In the genomic region with DNA sequence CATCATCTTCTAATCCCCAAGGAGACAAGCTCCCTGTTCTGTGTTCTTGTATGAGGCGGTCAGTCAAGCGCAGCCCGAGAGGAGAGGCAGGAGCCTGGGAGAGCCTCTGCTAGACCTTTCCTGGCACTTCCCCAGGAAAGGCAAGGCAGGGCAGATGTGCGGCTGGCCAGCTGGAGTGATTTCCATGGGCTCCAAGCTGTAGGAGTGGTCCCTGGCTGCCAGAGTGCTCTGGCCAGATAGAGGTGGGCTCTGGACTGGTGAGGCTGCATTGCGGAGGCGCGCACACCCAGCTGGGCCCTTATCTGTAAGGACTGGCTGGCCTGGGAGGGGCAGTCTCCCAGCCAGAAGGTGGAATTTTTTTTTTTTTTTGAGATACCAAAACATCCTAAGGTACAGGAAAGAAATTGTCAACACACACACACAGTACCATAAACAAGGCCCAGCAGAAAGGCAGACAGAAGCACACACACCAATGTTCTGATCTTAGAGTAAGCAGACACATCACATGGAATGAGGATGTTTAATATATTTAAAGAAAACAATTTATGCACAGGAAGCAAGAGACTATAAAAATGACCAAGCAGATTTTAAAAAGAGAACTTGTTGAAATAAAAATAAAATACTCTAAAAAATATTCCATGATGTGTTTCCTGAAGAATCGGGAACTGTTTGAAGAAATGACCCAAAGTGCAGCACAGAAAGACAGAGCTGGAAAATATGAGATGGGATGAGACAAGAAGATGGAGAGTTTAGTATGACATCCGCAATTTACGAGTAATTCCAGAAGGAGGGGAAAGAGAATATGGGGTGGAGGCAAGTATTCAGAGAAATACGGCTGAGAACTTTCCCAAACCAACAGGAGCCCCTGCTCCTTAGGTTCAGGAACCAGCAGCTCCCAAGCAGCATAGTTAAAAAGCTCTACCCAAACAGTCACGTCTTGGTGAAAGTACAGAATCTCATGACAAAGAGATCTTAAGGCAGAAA, we compare ENCODE assay signal across 1 cellular context.
TF ChIP-seq lines count a peak whose summit lies in the region.

No MANE protein-coding gene starts in this region.

TF ChIP-seq in K562, 482 proteins besides CTCF, POLR2A, EP300 and RAD21 (continued from another document and continues in another):
- TF ChIP-seq, protein P1, sequence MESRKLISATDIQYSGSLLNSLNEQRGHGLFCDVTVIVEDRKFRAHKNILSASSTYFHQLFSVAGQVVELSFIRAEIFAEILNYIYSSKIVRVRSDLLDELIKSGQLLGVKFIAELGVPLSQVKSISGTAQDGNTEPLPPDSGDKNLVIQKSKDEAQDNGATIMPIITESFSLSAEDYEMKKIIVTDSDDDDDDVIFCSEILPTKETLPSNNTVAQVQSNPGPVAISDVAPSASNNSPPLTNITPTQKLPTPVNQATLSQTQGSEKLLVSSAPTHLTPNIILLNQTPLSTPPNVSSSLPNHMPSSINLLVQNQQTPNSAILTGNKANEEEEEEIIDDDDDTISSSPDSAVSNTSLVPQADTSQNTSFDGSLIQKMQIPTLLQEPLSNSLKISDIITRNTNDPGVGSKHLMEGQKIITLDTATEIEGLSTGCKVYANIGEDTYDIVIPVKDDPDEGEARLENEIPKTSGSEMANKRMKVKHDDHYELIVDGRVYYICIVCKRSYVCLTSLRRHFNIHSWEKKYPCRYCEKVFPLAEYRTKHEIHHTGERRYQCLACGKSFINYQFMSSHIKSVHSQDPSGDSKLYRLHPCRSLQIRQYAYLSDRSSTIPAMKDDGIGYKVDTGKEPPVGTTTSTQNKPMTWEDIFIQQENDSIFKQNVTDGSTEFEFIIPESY (CRISPR knock-in tag; IDR thresholded peaks at IDR 0.05), result no peak
- 0 out of 2 replicates have a peak, but pooled peaks have one; percentile 51 for TF ChIP-seq MEF2A (IDR thresholded peaks at IDR 0.05; ENCODE audit: control insufficient read depth, low read depth, low read length)
- no peak for TF ChIP-seq RHOXF2B (CRISPR knock-in tag; conservative IDR thresholded peaks at IDR 0.05)
- peak; percentile 37 for TF ChIP-seq NEUROD1 (IDR thresholded peaks at IDR 0.05; ENCODE audit: borderline replicate concordance, low read depth, low read length, partially characterized antibody)
- TF ChIP-seq ZNF140 (CRISPR knock-in tag; IDR thresholded peaks at IDR 0.05), result no peak
- peak; percentile 81 for TF ChIP-seq HMGN3 (IDR thresholded peaks at IDR 0.05; ENCODE audit: borderline replicate concordance, extremely low read depth, insufficient read length, low read depth, low read length)
- TF ChIP-seq, protein P2, sequence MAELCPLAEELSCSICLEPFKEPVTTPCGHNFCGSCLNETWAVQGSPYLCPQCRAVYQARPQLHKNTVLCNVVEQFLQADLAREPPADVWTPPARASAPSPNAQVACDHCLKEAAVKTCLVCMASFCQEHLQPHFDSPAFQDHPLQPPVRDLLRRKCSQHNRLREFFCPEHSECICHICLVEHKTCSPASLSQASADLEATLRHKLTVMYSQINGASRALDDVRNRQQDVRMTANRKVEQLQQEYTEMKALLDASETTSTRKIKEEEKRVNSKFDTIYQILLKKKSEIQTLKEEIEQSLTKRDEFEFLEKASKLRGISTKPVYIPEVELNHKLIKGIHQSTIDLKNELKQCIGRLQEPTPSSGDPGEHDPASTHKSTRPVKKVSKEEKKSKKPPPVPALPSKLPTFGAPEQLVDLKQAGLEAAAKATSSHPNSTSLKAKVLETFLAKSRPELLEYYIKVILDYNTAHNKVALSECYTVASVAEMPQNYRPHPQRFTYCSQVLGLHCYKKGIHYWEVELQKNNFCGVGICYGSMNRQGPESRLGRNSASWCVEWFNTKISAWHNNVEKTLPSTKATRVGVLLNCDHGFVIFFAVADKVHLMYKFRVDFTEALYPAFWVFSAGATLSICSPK (IDR thresholded peaks at IDR 0.05; ENCODE audit: borderline replicate concordance), result no peak
- TF ChIP-seq DMBX1 (CRISPR knock-in tag; IDR thresholded peaks at IDR 0.05; ENCODE audit: borderline replicate concordance), result peak; percentile 86; the same call in 1 of the 2 replicates
- TF ChIP-seq, protein P3, sequence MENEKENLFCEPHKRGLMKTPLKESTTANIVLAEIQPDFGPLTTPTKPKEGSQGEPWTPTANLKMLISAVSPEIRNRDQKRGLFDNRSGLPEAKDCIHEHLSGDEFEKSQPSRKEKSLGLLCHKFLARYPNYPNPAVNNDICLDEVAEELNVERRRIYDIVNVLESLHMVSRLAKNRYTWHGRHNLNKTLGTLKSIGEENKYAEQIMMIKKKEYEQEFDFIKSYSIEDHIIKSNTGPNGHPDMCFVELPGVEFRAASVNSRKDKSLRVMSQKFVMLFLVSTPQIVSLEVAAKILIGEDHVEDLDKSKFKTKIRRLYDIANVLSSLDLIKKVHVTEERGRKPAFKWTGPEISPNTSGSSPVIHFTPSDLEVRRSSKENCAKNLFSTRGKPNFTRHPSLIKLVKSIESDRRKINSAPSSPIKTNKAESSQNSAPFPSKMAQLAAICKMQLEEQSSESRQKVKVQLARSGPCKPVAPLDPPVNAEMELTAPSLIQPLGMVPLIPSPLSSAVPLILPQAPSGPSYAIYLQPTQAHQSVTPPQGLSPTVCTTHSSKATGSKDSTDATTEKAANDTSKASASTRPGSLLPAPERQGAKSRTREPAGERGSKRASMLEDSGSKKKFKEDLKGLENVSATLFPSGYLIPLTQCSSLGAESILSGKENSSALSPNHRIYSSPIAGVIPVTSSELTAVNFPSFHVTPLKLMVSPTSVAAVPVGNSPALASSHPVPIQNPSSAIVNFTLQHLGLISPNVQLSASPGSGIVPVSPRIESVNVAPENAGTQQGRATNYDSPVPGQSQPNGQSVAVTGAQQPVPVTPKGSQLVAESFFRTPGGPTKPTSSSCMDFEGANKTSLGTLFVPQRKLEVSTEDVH (IDR thresholded peaks at IDR 0.05; ENCODE audit: low read depth, partially characterized antibody), result no peak
- TF ChIP-seq ZNF217 (CRISPR knock-in tag; IDR thresholded peaks at IDR 0.05), result no peak
- peak; percentile 62; the same call in 1 of the 2 replicates for TF ChIP-seq MBD2 (IDR thresholded peaks at IDR 0.05; ENCODE audit: borderline replicate concordance, low read depth)
- TF ChIP-seq, protein P4, sequence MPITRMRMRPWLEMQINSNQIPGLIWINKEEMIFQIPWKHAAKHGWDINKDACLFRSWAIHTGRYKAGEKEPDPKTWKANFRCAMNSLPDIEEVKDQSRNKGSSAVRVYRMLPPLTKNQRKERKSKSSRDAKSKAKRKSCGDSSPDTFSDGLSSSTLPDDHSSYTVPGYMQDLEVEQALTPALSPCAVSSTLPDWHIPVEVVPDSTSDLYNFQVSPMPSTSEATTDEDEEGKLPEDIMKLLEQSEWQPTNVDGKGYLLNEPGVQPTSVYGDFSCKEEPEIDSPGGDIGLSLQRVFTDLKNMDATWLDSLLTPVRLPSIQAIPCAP (CRISPR knock-in tag; IDR thresholded peaks at IDR 0.05; ENCODE audit: borderline replicate concordance), result no peak
- no peak for TF ChIP-seq TCF7 (IDR thresholded peaks at IDR 0.05; ENCODE audit: borderline replicate concordance)
- no peak for TF ChIP-seq PRMT5 (CRISPR knock-in tag; IDR thresholded peaks at IDR 0.05)
- TF ChIP-seq, protein P5, sequence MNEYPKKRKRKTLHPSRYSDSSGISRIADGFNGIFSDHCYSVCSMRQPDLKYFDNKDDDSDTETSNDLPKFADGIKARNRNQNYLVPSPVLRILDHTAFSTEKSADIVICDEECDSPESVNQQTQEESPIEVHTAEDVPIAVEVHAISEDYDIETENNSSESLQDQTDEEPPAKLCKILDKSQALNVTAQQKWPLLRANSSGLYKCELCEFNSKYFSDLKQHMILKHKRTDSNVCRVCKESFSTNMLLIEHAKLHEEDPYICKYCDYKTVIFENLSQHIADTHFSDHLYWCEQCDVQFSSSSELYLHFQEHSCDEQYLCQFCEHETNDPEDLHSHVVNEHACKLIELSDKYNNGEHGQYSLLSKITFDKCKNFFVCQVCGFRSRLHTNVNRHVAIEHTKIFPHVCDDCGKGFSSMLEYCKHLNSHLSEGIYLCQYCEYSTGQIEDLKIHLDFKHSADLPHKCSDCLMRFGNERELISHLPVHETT (CRISPR knock-in tag; conservative IDR thresholded peaks at IDR 0.05 in 1 of 2, IDR thresholded peaks at IDR 0.05 in 1 of 2), result peak in 1 of 2 experiments; percentile 74; a peak in 2 of 4 replicates
- TF ChIP-seq KHSRP (IDR thresholded peaks at IDR 0.05), result peak; percentile 27; the same call in 1 of the 2 replicates
- peak; percentile 40; the same call in 1 of the 2 replicates for TF ChIP-seq L3MBTL2 (IDR thresholded peaks at IDR 0.05)
- TF ChIP-seq PURB (CRISPR knock-in tag; IDR thresholded peaks at IDR 0.05; ENCODE audit: low read depth), result no peak
- TF ChIP-seq, protein P6, sequence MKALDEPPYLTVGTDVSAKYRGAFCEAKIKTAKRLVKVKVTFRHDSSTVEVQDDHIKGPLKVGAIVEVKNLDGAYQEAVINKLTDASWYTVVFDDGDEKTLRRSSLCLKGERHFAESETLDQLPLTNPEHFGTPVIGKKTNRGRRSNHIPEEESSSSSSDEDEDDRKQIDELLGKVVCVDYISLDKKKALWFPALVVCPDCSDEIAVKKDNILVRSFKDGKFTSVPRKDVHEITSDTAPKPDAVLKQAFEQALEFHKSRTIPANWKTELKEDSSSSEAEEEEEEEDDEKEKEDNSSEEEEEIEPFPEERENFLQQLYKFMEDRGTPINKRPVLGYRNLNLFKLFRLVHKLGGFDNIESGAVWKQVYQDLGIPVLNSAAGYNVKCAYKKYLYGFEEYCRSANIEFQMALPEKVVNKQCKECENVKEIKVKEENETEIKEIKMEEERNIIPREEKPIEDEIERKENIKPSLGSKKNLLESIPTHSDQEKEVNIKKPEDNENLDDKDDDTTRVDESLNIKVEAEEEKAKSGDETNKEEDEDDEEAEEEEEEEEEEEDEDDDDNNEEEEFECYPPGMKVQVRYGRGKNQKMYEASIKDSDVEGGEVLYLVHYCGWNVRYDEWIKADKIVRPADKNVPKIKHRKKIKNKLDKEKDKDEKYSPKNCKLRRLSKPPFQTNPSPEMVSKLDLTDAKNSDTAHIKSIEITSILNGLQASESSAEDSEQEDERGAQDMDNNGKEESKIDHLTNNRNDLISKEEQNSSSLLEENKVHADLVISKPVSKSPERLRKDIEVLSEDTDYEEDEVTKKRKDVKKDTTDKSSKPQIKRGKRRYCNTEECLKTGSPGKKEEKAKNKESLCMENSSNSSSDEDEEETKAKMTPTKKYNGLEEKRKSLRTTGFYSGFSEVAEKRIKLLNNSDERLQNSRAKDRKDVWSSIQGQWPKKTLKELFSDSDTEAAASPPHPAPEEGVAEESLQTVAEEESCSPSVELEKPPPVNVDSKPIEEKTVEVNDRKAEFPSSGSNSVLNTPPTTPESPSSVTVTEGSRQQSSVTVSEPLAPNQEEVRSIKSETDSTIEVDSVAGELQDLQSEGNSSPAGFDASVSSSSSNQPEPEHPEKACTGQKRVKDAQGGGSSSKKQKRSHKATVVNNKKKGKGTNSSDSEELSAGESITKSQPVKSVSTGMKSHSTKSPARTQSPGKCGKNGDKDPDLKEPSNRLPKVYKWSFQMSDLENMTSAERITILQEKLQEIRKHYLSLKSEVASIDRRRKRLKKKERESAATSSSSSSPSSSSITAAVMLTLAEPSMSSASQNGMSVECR (CRISPR knock-in tag; IDR thresholded peaks at IDR 0.05), result no peak
- peak; percentile 93 for TF ChIP-seq SMAD4 (CRISPR knock-in tag; conservative IDR thresholded peaks at IDR 0.05)
- TF ChIP-seq ARNT (IDR thresholded peaks at IDR 0.05), result peak; percentile 74 to 82
- TF ChIP-seq ATF1 (CRISPR knock-in tag; IDR thresholded peaks at IDR 0.05), result no peak
- TF ChIP-seq ATF1 (tag; IDR thresholded peaks at IDR 0.05), result peak; percentile 51; the same call in 1 of the 2 replicates
- TF ChIP-seq, protein P7, sequence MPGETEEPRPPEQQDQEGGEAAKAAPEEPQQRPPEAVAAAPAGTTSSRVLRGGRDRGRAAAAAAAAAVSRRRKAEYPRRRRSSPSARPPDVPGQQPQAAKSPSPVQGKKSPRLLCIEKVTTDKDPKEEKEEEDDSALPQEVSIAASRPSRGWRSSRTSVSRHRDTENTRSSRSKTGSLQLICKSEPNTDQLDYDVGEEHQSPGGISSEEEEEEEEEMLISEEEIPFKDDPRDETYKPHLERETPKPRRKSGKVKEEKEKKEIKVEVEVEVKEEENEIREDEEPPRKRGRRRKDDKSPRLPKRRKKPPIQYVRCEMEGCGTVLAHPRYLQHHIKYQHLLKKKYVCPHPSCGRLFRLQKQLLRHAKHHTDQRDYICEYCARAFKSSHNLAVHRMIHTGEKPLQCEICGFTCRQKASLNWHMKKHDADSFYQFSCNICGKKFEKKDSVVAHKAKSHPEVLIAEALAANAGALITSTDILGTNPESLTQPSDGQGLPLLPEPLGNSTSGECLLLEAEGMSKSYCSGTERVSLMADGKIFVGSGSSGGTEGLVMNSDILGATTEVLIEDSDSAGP (CRISPR knock-in tag; IDR thresholded peaks at IDR 0.05), result no peak
- no peak for TF ChIP-seq RBM25 (IDR thresholded peaks at IDR 0.05; ENCODE audit: low read depth, low read length, severe bottlenecking)
- no peak for TF ChIP-seq ESRRA (IDR thresholded peaks at IDR 0.05; ENCODE audit: borderline replicate concordance, low read depth)
- TF ChIP-seq ZEB2 (IDR thresholded peaks at IDR 0.05), result peak; percentile 49; the same call in 1 of the 2 replicates
- no peak for TF ChIP-seq MCM2 (IDR thresholded peaks at IDR 0.05; ENCODE audit: low read depth)
- no peak for TF ChIP-seq ETV6 (IDR thresholded peaks at IDR 0.05; ENCODE audit: borderline replicate concordance in 1 of 2, low read depth in 2 of 2, low read length in 1 of 2)
- TF ChIP-seq ETV6 (CRISPR knock-in tag; IDR thresholded peaks at IDR 0.05; ENCODE audit: borderline replicate concordance), result no peak
- TF ChIP-seq SMARCE1 (IDR thresholded peaks at IDR 0.05), result peak; percentile 87
- TF ChIP-seq, protein P8, sequence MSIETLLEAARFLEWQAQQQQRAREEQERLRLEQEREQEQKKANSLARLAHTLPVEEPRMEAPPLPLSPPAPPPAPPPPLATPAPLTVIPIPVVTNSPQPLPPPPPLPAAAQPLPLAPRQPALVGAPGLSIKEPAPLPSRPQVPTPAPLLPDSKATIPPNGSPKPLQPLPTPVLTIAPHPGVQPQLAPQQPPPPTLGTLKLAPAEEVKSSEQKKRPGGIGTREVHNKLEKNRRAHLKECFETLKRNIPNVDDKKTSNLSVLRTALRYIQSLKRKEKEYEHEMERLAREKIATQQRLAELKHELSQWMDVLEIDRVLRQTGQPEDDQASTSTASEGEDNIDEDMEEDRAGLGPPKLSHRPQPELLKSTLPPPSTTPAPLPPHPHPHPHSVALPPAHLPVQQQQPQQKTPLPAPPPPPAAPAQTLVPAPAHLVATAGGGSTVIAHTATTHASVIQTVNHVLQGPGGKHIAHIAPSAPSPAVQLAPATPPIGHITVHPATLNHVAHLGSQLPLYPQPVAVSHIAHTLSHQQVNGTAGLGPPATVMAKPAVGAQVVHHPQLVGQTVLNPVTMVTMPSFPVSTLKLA (conservative IDR thresholded peaks at IDR 0.05), result peak in 1 of 2 experiments; percentile 55; a peak in 2 of 4 replicates
- TF ChIP-seq CBX8 (IDR thresholded peaks at IDR 0.05; ENCODE audit: borderline replicate concordance, extremely low read depth, low read depth, low read length, poor library complexity, severe bottlenecking), result no peak
- TF ChIP-seq LCOR (CRISPR knock-in tag; IDR thresholded peaks at IDR 0.05), result no peak
- peak; percentile 94 for TF ChIP-seq NCOR1 (IDR thresholded peaks at IDR 0.05)
- peak; percentile 78 for TF ChIP-seq SOX6 (IDR thresholded peaks at IDR 0.05)
- no peak for TF ChIP-seq CHD2 (IDR thresholded peaks at IDR 0.05; ENCODE audit: low read depth, low read length)
- TF ChIP-seq TARDBP (IDR thresholded peaks at IDR 0.05), result peak; percentile 68; the same call in 1 of the 2 replicates
- peak; percentile 47 to 84; a peak in 3 of 4 replicates for TF ChIP-seq RCOR1 (IDR thresholded peaks at IDR 0.05; ENCODE audit: borderline replicate concordance in 1 of 2, low read depth in 2 of 2, low read length in 2 of 2)
- TF ChIP-seq IRF2 (CRISPR knock-in tag; IDR thresholded peaks at IDR 0.05), result no peak
- no peak for TF ChIP-seq ZNF146 (CRISPR knock-in tag; IDR thresholded peaks at IDR 0.05; ENCODE audit: unreplicated experiment)
- no peak for TF ChIP-seq TAF9B (IDR thresholded peaks at IDR 0.05; ENCODE audit: partially characterized antibody)
- no peak for TF ChIP-seq PTRF (tag; IDR thresholded peaks at IDR 0.05)
- TF ChIP-seq RBM14 (IDR thresholded peaks at IDR 0.05; ENCODE audit: borderline replicate concordance, insufficient read depth, low read depth, low read length), result no peak
